ENCODE assay signal across 1 cellular context in genomic region chr6:13711726-13712484, GRCh38.
A peak's percentile ranks its signal among the peaks of the same experiment; 100 is the strongest.
TF ChIP-seq lines count a peak whose summit lies in the region.

Gene RANBP9, minus strand, starts transcription at chr6:13711835. Its CDS starts 330 bp downstream, at chr6:13711505.

TF ChIP-seq in HEK293, 187 proteins besides CTCF, POLR2A, EP300 and RAD21 (continued from another document and continues in another):
- no peak for TF ChIP-seq ZNF26 (tag by site-specific recombination; IDR thresholded peaks at IDR 0.05)
- peak; percentile 91 for TF ChIP-seq ZBTB26 (tag by site-specific recombination; optimal IDR thresholded peaks at IDR 0.05)
- TF ChIP-seq GLI2 (tag by site-specific recombination; IDR thresholded peaks at IDR 0.05; ENCODE audit: borderline replicate concordance, low read depth): no peak
- TF ChIP-seq ZNF266 (tag by site-specific recombination; IDR thresholded peaks at IDR 0.05; ENCODE audit: low read depth): no peak
- TF ChIP-seq ZNF202 (tag by site-specific recombination; IDR thresholded peaks at IDR 0.05; ENCODE audit: borderline replicate concordance): no peak
- peak; percentile 63 for TF ChIP-seq ZFP69B (tag by site-specific recombination; IDR thresholded peaks at IDR 0.05)
- no peak for TF ChIP-seq SCRT1 (tag by site-specific recombination; IDR thresholded peaks at IDR 0.05; ENCODE audit: borderline replicate concordance)
- TF ChIP-seq ZNF555 (tag by site-specific recombination; conservative IDR thresholded peaks at IDR 0.05): no peak
- peak; percentile 42; the same call in 1 of the 2 replicates for TF ChIP-seq ZNF843 (tag by site-specific recombination; IDR thresholded peaks at IDR 0.05)
- no peak for TF ChIP-seq FEZF1 (tag by site-specific recombination; IDR thresholded peaks at IDR 0.05)
- TF ChIP-seq EGR2 (tag by site-specific recombination; IDR thresholded peaks at IDR 0.05; ENCODE audit: low read depth): peak; percentile 57
- 0 out of 2 replicates have a peak, but pooled peaks have one; percentile 47 for TF ChIP-seq ZNF629 (tag by site-specific recombination; IDR thresholded peaks at IDR 0.05)
- TF ChIP-seq ZNF19 (tag by site-specific recombination; IDR thresholded peaks at IDR 0.05; ENCODE audit: low read depth): no peak
- 0 out of 2 replicates have a peak, but pooled peaks have one; percentile 38 for TF ChIP-seq GLI4 (tag by site-specific recombination; IDR thresholded peaks at IDR 0.05)
- TF ChIP-seq HOXD13 (CRISPR knock-in tag; IDR thresholded peaks at IDR 0.05; ENCODE audit: borderline replicate concordance): no peak; the same call in 1 of the 2 replicates
- peak; percentile 87 for TF ChIP-seq ZNF335 (tag by site-specific recombination; conservative IDR thresholded peaks at IDR 0.05)
- peak; percentile 95 for TF ChIP-seq ZNF561 (tag by site-specific recombination; IDR thresholded peaks at IDR 0.05; ENCODE audit: borderline replicate concordance)
- TF ChIP-seq ZNF394 (tag by site-specific recombination; IDR thresholded peaks at IDR 0.05; ENCODE audit: borderline replicate concordance): peak; percentile 53; the same call in 1 of the 2 replicates
- no peak for TF ChIP-seq ZNF391 (tag by site-specific recombination; IDR thresholded peaks at IDR 0.05; ENCODE audit: borderline replicate concordance, low read depth)
- TF ChIP-seq ZNF423 (tag by site-specific recombination; IDR thresholded peaks at IDR 0.05): peak; percentile 74
- no peak for TF ChIP-seq SETDB1 (IDR thresholded peaks at IDR 0.05; ENCODE audit: insufficient read length, low read length)
- TF ChIP-seq ZFHX2 (tag by site-specific recombination; conservative IDR thresholded peaks at IDR 0.05): peak; percentile 72
- TF ChIP-seq, protein P1, sequence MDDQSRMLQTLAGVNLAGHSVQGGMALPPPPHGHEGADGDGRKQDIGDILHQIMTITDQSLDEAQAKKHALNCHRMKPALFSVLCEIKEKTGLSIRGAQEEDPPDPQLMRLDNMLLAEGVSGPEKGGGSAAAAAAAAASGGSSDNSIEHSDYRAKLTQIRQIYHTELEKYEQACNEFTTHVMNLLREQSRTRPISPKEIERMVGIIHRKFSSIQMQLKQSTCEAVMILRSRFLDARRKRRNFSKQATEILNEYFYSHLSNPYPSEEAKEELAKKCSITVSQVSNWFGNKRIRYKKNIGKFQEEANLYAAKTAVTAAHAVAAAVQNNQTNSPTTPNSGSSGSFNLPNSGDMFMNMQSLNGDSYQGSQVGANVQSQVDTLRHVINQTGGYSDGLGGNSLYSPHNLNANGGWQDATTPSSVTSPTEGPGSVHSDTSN (CRISPR knock-in tag; IDR thresholded peaks at IDR 0.05): peak; percentile 61; the same call in 1 of the 2 replicates
- TF ChIP-seq ZNF146 (tag by site-specific recombination; IDR thresholded peaks at IDR 0.05): peak; percentile 29; the same call in 1 of the 2 replicates
- TF ChIP-seq ZNF133 (tag by site-specific recombination; IDR thresholded peaks at IDR 0.05): no peak
- TF ChIP-seq ZNF530 (tag by site-specific recombination; IDR thresholded peaks at IDR 0.05; ENCODE audit: low read depth): no peak
- no peak for TF ChIP-seq ZNF707 (tag by site-specific recombination; IDR thresholded peaks at IDR 0.05)
- TF ChIP-seq ZNF138 (tag by site-specific recombination; IDR thresholded peaks at IDR 0.05; ENCODE audit: borderline replicate concordance): no peak
- no peak for TF ChIP-seq ZBTB7A (tag by site-specific recombination; IDR thresholded peaks at IDR 0.05; ENCODE audit: low read depth)
- peak; percentile 76; the same call in 1 of the 2 replicates for TF ChIP-seq ZNF501 (tag by site-specific recombination; IDR thresholded peaks at IDR 0.05)
- peak; percentile 73 for TF ChIP-seq ZNF398 (tag by site-specific recombination; IDR thresholded peaks at IDR 0.05)
- TF ChIP-seq ZNF174 (tag by site-specific recombination; IDR thresholded peaks at IDR 0.05): no peak
- TF ChIP-seq, protein P2, sequence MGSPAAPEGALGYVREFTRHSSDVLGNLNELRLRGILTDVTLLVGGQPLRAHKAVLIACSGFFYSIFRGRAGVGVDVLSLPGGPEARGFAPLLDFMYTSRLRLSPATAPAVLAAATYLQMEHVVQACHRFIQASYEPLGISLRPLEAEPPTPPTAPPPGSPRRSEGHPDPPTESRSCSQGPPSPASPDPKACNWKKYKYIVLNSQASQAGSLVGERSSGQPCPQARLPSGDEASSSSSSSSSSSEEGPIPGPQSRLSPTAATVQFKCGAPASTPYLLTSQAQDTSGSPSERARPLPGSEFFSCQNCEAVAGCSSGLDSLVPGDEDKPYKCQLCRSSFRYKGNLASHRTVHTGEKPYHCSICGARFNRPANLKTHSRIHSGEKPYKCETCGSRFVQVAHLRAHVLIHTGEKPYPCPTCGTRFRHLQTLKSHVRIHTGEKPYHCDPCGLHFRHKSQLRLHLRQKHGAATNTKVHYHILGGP (tag by site-specific recombination; IDR thresholded peaks at IDR 0.05): no peak
- no peak for TF ChIP-seq ZNF132 (tag by site-specific recombination; IDR thresholded peaks at IDR 0.05; ENCODE audit: borderline replicate concordance)
- TF ChIP-seq ZNF473 (tag by site-specific recombination; IDR thresholded peaks at IDR 0.05): no peak
- peak; percentile 95 for TF ChIP-seq ZBTB48 (tag by site-specific recombination; IDR thresholded peaks at IDR 0.05)
- TF ChIP-seq ZBTB6 (tag by site-specific recombination; IDR thresholded peaks at IDR 0.05): peak; percentile 99
- no peak for TF ChIP-seq ZNF48 (tag by site-specific recombination; IDR thresholded peaks at IDR 0.05)
- no peak for TF ChIP-seq ZNF830 (tag by site-specific recombination; IDR thresholded peaks at IDR 0.05; ENCODE audit: low read depth)
- no peak for TF ChIP-seq ZNF658 (tag by site-specific recombination; IDR thresholded peaks at IDR 0.05)
- TF ChIP-seq PRDM10 (tag by site-specific recombination; IDR thresholded peaks at IDR 0.05): peak; percentile 57
- TF ChIP-seq ZEB2 (tag by site-specific recombination; IDR thresholded peaks at IDR 0.05): peak; percentile 86
- peak; percentile 39; the same call in 1 of the 2 replicates for TF ChIP-seq ZNF10 (tag by site-specific recombination; IDR thresholded peaks at IDR 0.05)
- TF ChIP-seq HOXC10 (CRISPR knock-in tag; IDR thresholded peaks at IDR 0.05): peak; percentile 87; the same call in 1 of the 2 replicates
- TF ChIP-seq HOXA7 (CRISPR knock-in tag; IDR thresholded peaks at IDR 0.05; ENCODE audit: borderline replicate concordance): no peak
- TF ChIP-seq BCL11B (tag by site-specific recombination; IDR thresholded peaks at IDR 0.05; ENCODE audit: low read depth): no peak
- no peak for TF ChIP-seq KLF16 (tag by site-specific recombination; IDR thresholded peaks at IDR 0.05)
- no peak for TF ChIP-seq ZNF169 (tag by site-specific recombination; IDR thresholded peaks at IDR 0.05)
- no peak for TF ChIP-seq PRDM1 (tag by site-specific recombination; IDR thresholded peaks at IDR 0.05)
- TF ChIP-seq ZNF768 (tag by site-specific recombination; IDR thresholded peaks at IDR 0.05): no peak
- TF ChIP-seq OSR2 (tag by site-specific recombination; IDR thresholded peaks at IDR 0.05): no peak; the same call in 1 of the 2 replicates
- no peak for TF ChIP-seq ZNF175 (tag by site-specific recombination; IDR thresholded peaks at IDR 0.05)
